10 cellular contexts compared by ENCODE assay signal in genomic region chr11:66643745-66644437, GRCh38. TPM values are rescaled to one million over a fixed set of nuclear protein-coding genes. Genes with fewer than 3 reads are reported as not detected.
DNase-seq lines count a peak whose midpoint lies in the region; FAIRE-seq and TF ChIP-seq lines count a peak whose summit lies in the region.
"Had no signal": no experiment of that assay in that cellular context is flagged by ENCODE, and none has a peak within 500 bp of the region (broad histone marks: within the 10 kb centered on the region; RNA-seq: fewer than 3 reads in every experiment).

No MANE protein-coding gene starts in this region.

- H3K4me1 ChIP-seq in breast epithelium (peaks cover 7 to 58% of the 10 kb centered on the region in 2 donors), osteoblast (ENCODE audit: insufficient read depth, low read length) (peaks cover 40% of the 10 kb centered on the region)

- H3K27ac Mint-ChIP-seq in IgD-negative memory B cell, result no peak overlapping the region

- H3K36me3 Mint-ChIP-seq in IgD-negative memory B cell, result peaks cover 10% of the 10 kb centered on the region

- H3K27me3 ChIP-seq in breast epithelium, result no peaks in the 10 kb centered on the region
- H3K27me3 ChIP-seq in osteoblast (ENCODE audit: insufficient read depth, low read length), result no peaks in the 10 kb centered on the region

- H3K79me2 ChIP-seq in osteoblast (ENCODE audit: insufficient read depth, low read length), result peaks cover 99% of the 10 kb centered on the region

- H3K36me3 ChIP-seq in breast epithelium (no peaks in the 10 kb centered on the region), osteoblast (ENCODE audit: insufficient read depth, low read length) (peaks cover 86% of the 10 kb centered on the region)

- H3K4me1 Mint-ChIP-seq in IgD-negative memory B cell, result peaks cover 60 to 69% (median 68%) of the 10 kb centered on the region in 3 donors

- peaks cover 1% of the 10 kb centered on the region for H3K27me3 Mint-ChIP-seq in IgD-negative memory B cell

- H3K4me3 Mint-ChIP-seq in IgD-negative memory B cell, result peak overlapping the region in 3 of 4 donors; percentile 19 to 60 (median 50)

- TF ChIP-seq CTCF in breast epithelium (IDR thresholded peaks at IDR 0.05) (no peak), osteoblast (IDR thresholded peaks at IDR 0.05; ENCODE audit: extremely low read depth, low read depth, low read length) (no peak)

- H3K27ac ChIP-seq in breast epithelium (no peak overlapping the region), osteoblast (ENCODE audit: low read depth, low read length) (no peak overlapping the region)
- H3K27ac ChIP-seq: skin epidermis had no signal

- H3K4me3 ChIP-seq in breast epithelium (peak overlapping the region in 2 of 3 donors; percentile 38 to 78), osteoblast (ENCODE audit: insufficient read depth, low read length) (no peak overlapping the region)

- H2AFZ ChIP-seq in osteoblast (ENCODE audit: low read length), result no peak overlapping the region

- H3K4me2 ChIP-seq in osteoblast (ENCODE audit: insufficient read depth, low read length), result peak overlapping the region; percentile 85

- H4K20me1 ChIP-seq in osteoblast (ENCODE audit: insufficient read depth, low read length), result peaks cover 93% of the 10 kb centered on the region

- intact Hi-C loops in breast epithelium (cut with DNase I; ENCODE audit: low total_unique reads), result loop anchor here (10.0 kb wide), 1 partner anchor 359 kb away; the partner anchor contains the start of gene YIF1A

- no peaks in the 10 kb centered on the region for H3K9me3 Mint-ChIP-seq in IgD-negative memory B cell

- H3K9me3 ChIP-seq in breast epithelium (no peaks in the 10 kb centered on the region), osteoblast (ENCODE audit: low read depth, low read length) (no peaks in the 10 kb centered on the region)

- TF ChIP-seq POLR2A in breast epithelium (IDR thresholded peaks at IDR 0.05), result no peak

- DNase-seq in breast epithelium (ENCODE audit: low spot score in 2 of 2) (no peak), osteoblast (ENCODE audit: insufficient read length, low spot score, missing footprints) (no peak), NCI-H2107 (lab: John Stamatoyannopoulos, UW) (no peak), GM19239 (ENCODE audit: insufficient read length, low spot score) (no peak)
- DNase-seq: left cardiac atrium; NCI-H526 treated with DMSO at 0.1 percent for 48 hours; stimulated activated naive CD4-positive, alpha-beta T cell treated with Interleukin-2 at 50 U/mL for 16 hours; SW 1271 had no signal

- no peak for FAIRE-seq in GM19239 (lab: Jason Lieb, UNC)

RNA-seq across cellular contexts. Expression of gene RBM4, which starts 5.4 kb away (rescaled TPM):
- 189 TPM for polyA plus RNA-seq in IgD-negative memory B cell
- total RNA-seq in breast epithelium (10 to 100 TPM; 73.9 to 98.3 (median 81.0) TPM), osteoblast (80.4 and 84.0 TPM in 2 replicates)

RNA-seq across cellular contexts. Expression of gene RBM14, which starts 27.5 kb away (rescaled TPM):
- polyA plus RNA-seq in IgD-negative memory B cell, result 80.5 TPM
- total RNA-seq in breast epithelium, result 10 to 100 TPM; 42.6 to 55.0 (median 54.6) TPM
- total RNA-seq in osteoblast, result 22.4 and 25.3 TPM in 2 replicates

RNA-seq across cellular contexts. Expression of gene RBM4B, which starts 33.8 kb away (rescaled TPM):
- polyA plus RNA-seq in IgD-negative memory B cell, result 22.9 TPM
- total RNA-seq in breast epithelium (10 to 100 TPM; 14.9 to 43.8 (median 25.9) TPM), osteoblast (19.2 and 21.8 TPM in 2 replicates)

RNA-seq across cellular contexts. Expression of gene CCS, which starts 50.9 kb away (rescaled TPM):
- 74.7 TPM for polyA plus RNA-seq in IgD-negative memory B cell
- total RNA-seq in breast epithelium (10 to 100 TPM; 27.5 to 44.2 (median 33.1) TPM), osteoblast (35.8 and 43.3 TPM in 2 replicates)

RNA-seq across cellular contexts. Expression of gene CCDC87, which starts 51.0 kb away (rescaled TPM):
- not detected for polyA plus RNA-seq in IgD-negative memory B cell
- total RNA-seq in breast epithelium (under 1 TPM in 1 of 3 donors, not detected in 2; 0.15 TPM), osteoblast (0.88 and 1.1 TPM in 2 replicates)
